In the genomic region with DNA sequence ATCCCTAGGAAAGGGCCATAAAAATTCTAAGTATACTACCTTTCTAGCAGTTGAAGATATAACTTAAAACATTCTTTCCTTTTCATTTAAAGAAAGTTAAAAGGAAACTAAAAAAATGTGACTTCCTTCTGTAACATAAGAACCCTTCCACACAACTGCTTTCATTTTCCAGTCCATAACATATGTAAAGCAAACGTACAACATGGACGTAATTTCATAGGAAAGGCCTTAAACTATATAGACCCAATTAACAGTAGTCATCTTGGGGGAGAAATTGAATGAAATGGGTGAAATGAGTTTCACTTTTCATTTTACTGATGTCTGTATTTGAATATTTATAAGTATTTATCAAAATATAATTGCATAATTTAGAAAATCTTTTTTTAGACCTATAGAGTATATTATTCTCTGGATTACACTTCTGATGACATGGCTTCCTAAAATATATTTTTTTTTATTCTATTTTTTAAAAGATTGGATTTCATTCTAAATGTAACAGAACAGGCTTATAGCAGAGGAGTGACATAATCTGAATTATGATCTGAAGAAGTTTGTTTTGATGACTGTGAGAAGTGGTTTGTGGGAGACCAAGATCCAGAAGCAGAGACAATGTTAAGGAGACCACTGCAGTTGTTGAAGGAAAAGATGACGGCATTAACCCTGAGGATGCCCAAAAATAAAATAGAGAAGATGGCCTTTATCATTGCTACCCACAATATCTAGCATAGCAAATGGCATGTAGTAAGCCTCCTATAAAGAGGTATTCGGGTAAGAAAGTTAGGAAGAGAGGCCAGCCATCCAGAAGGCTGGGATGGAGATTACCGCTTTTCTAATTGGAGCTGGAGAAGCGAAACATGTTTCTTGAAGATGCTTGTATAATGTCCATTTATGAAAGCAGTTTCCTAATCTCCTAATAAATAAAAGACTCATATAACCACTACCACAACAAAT, we compare ENCODE assay signal across 9 cellular contexts.
DNase-seq lines count a peak whose midpoint lies in the region; ATAC-seq and TF ChIP-seq lines count a peak whose summit lies in the region.
"Had no signal": no experiment of that assay in that cellular context is flagged by ENCODE, and none has a peak within 500 bp of the region (broad histone marks: within the 10 kb centered on the region; RNA-seq: fewer than 3 reads in every experiment).

No MANE protein-coding gene starts in this region.

- peak overlapping the region; percentile 29 to 84 (median 80) for H3K4me3 Mint-ChIP-seq in CD8-positive, alpha-beta memory T cell
- peak overlapping the region; percentile 8 to 58 for H3K4me3 Mint-ChIP-seq in effector memory CD8-positive, alpha-beta T cell
- H3K4me3 Mint-ChIP-seq: nephron progenitor cell had no signal

- no peaks in the 10 kb centered on the region for H3K27me3 ChIP-seq in CD8-positive, alpha-beta memory T cell (ENCODE audit: insufficient read depth, low read length, poor library complexity, severe bottlenecking)
- H3K27me3 ChIP-seq in right atrium auricular region = no peaks in the 10 kb centered on the region

- POLR2A ChIA-PET in CD8-positive, alpha-beta memory T cell (lab: Charles Lee) = no interaction called here

- peaks cover 19% of the 10 kb centered on the region for H3K4me1 ChIP-seq in CD8-positive, alpha-beta memory T cell (ENCODE audit: insufficient read depth, low read length)
- peaks cover 0 to 10% of the 10 kb centered on the region in 2 donors for H3K4me1 ChIP-seq in right atrium auricular region

- peak overlapping the region; percentile 58 for H3K4me3 ChIP-seq in CD8-positive, alpha-beta memory T cell (ENCODE audit: low read length)
- no peak overlapping the region for H3K4me3 ChIP-seq in right atrium auricular region

- H3K27ac Mint-ChIP-seq in CD8-positive, alpha-beta memory T cell = peak overlapping the region; percentile 2 to 86 (median 70)
- peak overlapping the region; percentile 24 to 68 for H3K27ac Mint-ChIP-seq in effector memory CD8-positive, alpha-beta T cell
- H3K27ac Mint-ChIP-seq: nephron progenitor cell had no signal

- no peak for TF ChIP-seq CTCF in right atrium auricular region (IDR thresholded peaks at IDR 0.05)

- DNase-seq in CD8-positive, alpha-beta memory T cell = peak in 2 of 5 donors; percentile 17 to 57
- no peak for DNase-seq in effector memory CD8-positive, alpha-beta T cell
- DNase-seq in NCI-H1105 treated with DMSO at 0.1 percent for 48 hours (lab: John Stamatoyannopoulos, UW) (no peak), right atrium auricular region (ENCODE audit: low spot score) (no peak), mucosa of gallbladder (ENCODE audit: low spot score) (no peak)
- DNase-seq in stimulated activated CD4-positive, alpha-beta T cell treated with anti-CD3 and anti-CD28 coated beads, Interleukin-1b, Interleukin-23, amount 100 ng/mL, for 48 hours = no peak
- DNase-seq: nephron progenitor cell had no signal

- H3K36me3 ChIP-seq in CD8-positive, alpha-beta memory T cell (ENCODE audit: insufficient read depth, low read length) = no peaks in the 10 kb centered on the region
- H3K36me3 ChIP-seq in right atrium auricular region = no peaks in the 10 kb centered on the region

- peaks cover 0 to 3% of the 10 kb centered on the region in 2 donors for H3K27me3 Mint-ChIP-seq in CD8-positive, alpha-beta memory T cell
- H3K27me3 Mint-ChIP-seq in effector memory CD8-positive, alpha-beta T cell = peaks cover 0 to 6% of the 10 kb centered on the region in 2 donors

- no peaks in the 10 kb centered on the region for H3K9me3 ChIP-seq in CD8-positive, alpha-beta memory T cell (ENCODE audit: low read length)
- no peaks in the 10 kb centered on the region for H3K9me3 ChIP-seq in right atrium auricular region

- peak; percentile 49 for ATAC-seq in GM21367 (IDR thresholded peaks at IDR 0.05; ENCODE audit: unreplicated experiment)
- peak; percentile 54 for ATAC-seq in HG03342 (IDR thresholded peaks at IDR 0.05; ENCODE audit: unreplicated experiment)
- peak; percentile 57 for ATAC-seq in effector memory CD8-positive, alpha-beta T cell (replicated peaks)

- peak overlapping the region; percentile 17 for H3K27ac ChIP-seq in CD8-positive, alpha-beta memory T cell (ENCODE audit: low read depth, low read length)
- H3K27ac ChIP-seq in right atrium auricular region = no peak overlapping the region

- peaks cover 23 to 29% (median 29%) of the 10 kb centered on the region in 3 donors for H3K4me1 Mint-ChIP-seq in CD8-positive, alpha-beta memory T cell
- peaks cover 14 to 21% of the 10 kb centered on the region in 2 donors for H3K4me1 Mint-ChIP-seq in effector memory CD8-positive, alpha-beta T cell (ENCODE audit: low read depth in 2 of 2)
- H3K4me1 Mint-ChIP-seq: nephron progenitor cell had no signal

- H3K9me3 Mint-ChIP-seq in CD8-positive, alpha-beta memory T cell = peaks cover 4 to 10% (median 8%) of the 10 kb centered on the region in 5 donors
- peaks cover 0 to 2% of the 10 kb centered on the region in 2 donors for H3K9me3 Mint-ChIP-seq in effector memory CD8-positive, alpha-beta T cell

- CTCF ChIA-PET in CD8-positive, alpha-beta memory T cell (lab: Charles Lee) = no interaction called here

- peaks cover 0 to 9% (median 0%) of the 10 kb centered on the region in 3 donors for H3K36me3 Mint-ChIP-seq in CD8-positive, alpha-beta memory T cell
- H3K36me3 Mint-ChIP-seq in effector memory CD8-positive, alpha-beta T cell (ENCODE audit: insufficient read depth) = no peaks in the 10 kb centered on the region
